12 cellular contexts compared by ENCODE assay signal in genomic region chr20:7161690-7162089, GRCh38.
A peak's percentile ranks its signal among the peaks of the same experiment; 100 is the strongest.
DNase-seq lines count a peak whose midpoint lies in the region; ATAC-seq and TF ChIP-seq lines count a peak whose summit lies in the region.
"Had no signal": no experiment of that assay in that cellular context is flagged by ENCODE, and none has a peak within 500 bp of the region (broad histone marks: within the 10 kb centered on the region; RNA-seq: fewer than 3 reads in every experiment).

No MANE protein-coding gene starts in this region.

- H3K4me3 Mint-ChIP-seq in MCF 10A (ENCODE audit: unreplicated experiment) = no peak overlapping the region
- H3K4me3 Mint-ChIP-seq: naive B cell had no signal

- in situ Hi-C loops in transverse colon (cut with MboI; ENCODE audit: low pct_ligation_motif_present in 1 of 4, low pct_unique_long_range_greater_than_20kb in 1 of 4, low sequenced_read_pairs in 3 of 4) = no loop called here

- H3K4me1 ChIP-seq in breast epithelium (no peaks in the 10 kb centered on the region), transverse colon (no peaks in the 10 kb centered on the region), upper lobe of left lung (no peaks in the 10 kb centered on the region)

- intact Hi-C loops in MCF 10A (cut with micrococcal nuclease) = loop anchor here (1.0 to 5.0 kb wide), 2 partner anchors 126 to 333 kb away; no protein-coding TSS in a partner anchor
- intact Hi-C loops in breast epithelium (cut with DNase I; ENCODE audit: low total_unique reads) = no loop called here
- intact Hi-C loops in transverse colon (cut with DNase I; ENCODE audit: low total_unique reads) = no loop called here

- no peak overlapping the region for H3K27ac Mint-ChIP-seq in MCF 10A (ENCODE audit: low read depth, unreplicated experiment)

- POLR2A ChIA-PET in MCF 10A (lab: Yijun Ruan, JAX) = interaction anchor here (0.5 to 1.1 kb wide), 2 partner anchors 10 to 20 kb away, joined by 3 read pairs; no protein-coding TSS in a partner anchor

- TF ChIP-seq EP300 in transverse colon (IDR thresholded peaks at IDR 0.05; ENCODE audit: low read depth) (no peak), upper lobe of left lung (IDR thresholded peaks at IDR 0.05) (no peak)

- TF ChIP-seq POLR2A in breast epithelium (IDR thresholded peaks at IDR 0.05) (no peak), transverse colon (IDR thresholded peaks at IDR 0.05) (no peak), upper lobe of left lung (IDR thresholded peaks at IDR 0.05) (no peak)

- no peaks in the 10 kb centered on the region for H3K27me3 Mint-ChIP-seq in MCF 10A (ENCODE audit: insufficient read depth, unreplicated experiment)
- H3K27me3 Mint-ChIP-seq: naive B cell had no signal

- TF ChIP-seq CTCF in MCF 10A (IDR thresholded peaks at IDR 0.05; ENCODE audit: unreplicated experiment) (peak; percentile 37), breast epithelium (IDR thresholded peaks at IDR 0.05) (no peak), fibroblast of the aortic adventitia (IDR thresholded peaks at IDR 0.05; ENCODE audit: insufficient read depth, low read length) (peak; percentile 48), transverse colon (IDR thresholded peaks at IDR 0.05) (peak in 2 of 5 experiments; percentile 22 to 31), upper lobe of left lung (IDR thresholded peaks at IDR 0.05) (peak in 2 of 6 experiments; percentile 21 to 28)

- no peak overlapping the region for H3K27ac ChIP-seq in breast epithelium
- no peak overlapping the region for H3K27ac ChIP-seq in transverse colon
- no peak overlapping the region for H3K27ac ChIP-seq in upper lobe of left lung

- H3K4me3 ChIP-seq in breast epithelium = no peak overlapping the region
- no peak overlapping the region for H3K4me3 ChIP-seq in fibroblast of the aortic adventitia (ENCODE audit: low read depth, low read length)
- H3K4me3 ChIP-seq in transverse colon = no peak overlapping the region
- H3K4me3 ChIP-seq in upper lobe of left lung = no peak overlapping the region

- BruUV-seq in MCF 10A (replicated peaks; lab: Mats Ljungman, UMichigan) = no TSS peak

- H3K36me3 ChIP-seq in breast epithelium (no peaks in the 10 kb centered on the region), transverse colon (no peaks in the 10 kb centered on the region), upper lobe of left lung (no peaks in the 10 kb centered on the region)

- H3K9me3 ChIP-seq in breast epithelium (no peaks in the 10 kb centered on the region), transverse colon (no peaks in the 10 kb centered on the region), upper lobe of left lung (no peaks in the 10 kb centered on the region)

- no peaks in the 10 kb centered on the region for H3K9me3 Mint-ChIP-seq in MCF 10A (ENCODE audit: unreplicated experiment)

- H3K36me3 Mint-ChIP-seq in MCF 10A (ENCODE audit: insufficient read depth, unreplicated experiment) = no peaks in the 10 kb centered on the region
- H3K36me3 Mint-ChIP-seq: naive B cell had no signal

- ATAC-seq in GM18907 (IDR thresholded peaks at IDR 0.05; ENCODE audit: unreplicated experiment) (no peak), upper lobe of left lung (ENCODE audit: low FRiP score in 2 of 2) (no peak), HG03095 (IDR thresholded peaks at IDR 0.05; ENCODE audit: unreplicated experiment) (no peak)

- peak; percentile 45 for DNase-seq in MCF 10A (ENCODE audit: unreplicated experiment)
- no peak for DNase-seq in breast epithelium (ENCODE audit: low spot score in 2 of 2)
- DNase-seq in RPMI8226 = peak; percentile 9
- peak; percentile 36 for DNase-seq in fibroblast of the aortic adventitia (ENCODE audit: low read depth)
- peak; percentile 10 for DNase-seq in transverse colon
- DNase-seq in upper lobe of left lung = no peak
- DNase-seq: effector CD4-positive, alpha-beta T cell; IMR-90; naive B cell; stimulated activated CD8-positive, alpha-beta memory T cell treated with anti-CD3 and anti-CD28 coated beads, Interleukin-4, amount 100 ng/mL, for 48 hours had no signal

- H3K27me3 ChIP-seq in breast epithelium (no peaks in the 10 kb centered on the region), transverse colon (no peaks in the 10 kb centered on the region), upper lobe of left lung (no peaks in the 10 kb centered on the region)

- H3K4me1 Mint-ChIP-seq in MCF 10A (ENCODE audit: insufficient read depth, unreplicated experiment) = peaks cover 9% of the 10 kb centered on the region
- H3K4me1 Mint-ChIP-seq: naive B cell had no signal

- CTCF ChIA-PET in MCF 10A (lab: Yijun Ruan, JAX) = interaction anchor here (0.7 to 2.1 kb wide), 28 partner anchors 9 to 913 kb away, joined by 3 to 21 read pairs (median 4); no protein-coding TSS in a partner anchor

Comparison
In these comparisons a context has a peak if more than half of its experiments do, and no peak if none do; other contexts are left out.
1. DNase-seq: peak in MCF 10A (single experiment), RPMI8226 (single experiment), fibroblast of the aortic adventitia (single experiment) and transverse colon (single experiment); none in breast epithelium (0 of 2) and upper lobe of left lung (0 of 2).
2. CTCF ChIP-seq: peak in MCF 10A (single experiment) and fibroblast of the aortic adventitia (single experiment); none in breast epithelium (0 of 3).